9 cellular contexts compared by ENCODE assay signal in genomic region chr12:121894633-121895032, GRCh38. TPM values are rescaled to one million over a fixed set of nuclear protein-coding genes. Genes with fewer than 3 reads are reported as not detected.
DNase-seq lines count a peak whose midpoint lies in the region; ATAC-seq and TF ChIP-seq lines count a peak whose summit lies in the region.
"Had no signal": no experiment of that assay in that cellular context is flagged by ENCODE, and none has a peak within 500 bp of the region (broad histone marks: within the 10 kb centered on the region; RNA-seq: fewer than 3 reads in every experiment).

No MANE protein-coding gene starts in this region.

- ATAC-seq in GM18907 (IDR thresholded peaks at IDR 0.05; ENCODE audit: unreplicated experiment) (no peak), HG03520 (IDR thresholded peaks at IDR 0.05; ENCODE audit: unreplicated experiment) (no peak)

- no peak overlapping the region for H2BK15ac ChIP-seq in mesenchymal stem cell (ENCODE audit: low read depth, poor library complexity, severe bottlenecking)

- H4K91ac ChIP-seq in mesenchymal stem cell (ENCODE audit: low read length) = no peak overlapping the region

- no peak overlapping the region for H3K18ac ChIP-seq in mesenchymal stem cell (ENCODE audit: low read depth in 1 of 2, low read length in 2 of 2)

- no peak overlapping the region for H3K4ac ChIP-seq in mesenchymal stem cell (ENCODE audit: low read depth in 1 of 2, low read length in 2 of 2)

- peaks cover 33% of the 10 kb centered on the region for H3K36me3 ChIP-seq in HUES48 (ENCODE audit: control insufficient read depth, insufficient read depth, low read length)
- peaks cover 44 to 61% of the 10 kb centered on the region in 2 experiments for H3K36me3 ChIP-seq in mesenchymal stem cell (ENCODE audit: control insufficient read depth in 1 of 2, insufficient read depth in 2 of 2, low read depth in 1 of 2, low read length in 2 of 2)

- no peak overlapping the region for H2BK120ac ChIP-seq in mesenchymal stem cell (ENCODE audit: low read depth, low read length)

- H3K9ac ChIP-seq in HUES48 (ENCODE audit: low read depth, low read length) = no peak overlapping the region
- H3K9ac ChIP-seq in mesenchymal stem cell (ENCODE audit: low read length) = peak overlapping the region; percentile 81

- no peak overlapping the region for H3K23ac ChIP-seq in mesenchymal stem cell (ENCODE audit: low read length in 2 of 2)

- H3K27me3 ChIP-seq in HUES48 (ENCODE audit: control insufficient read depth, insufficient read depth, low read length) (peaks cover 6% of the 10 kb centered on the region), mesenchymal stem cell (ENCODE audit: control insufficient read depth in 1 of 2, insufficient read depth in 1 of 2, low read length in 2 of 2) (no peaks in the 10 kb centered on the region)
- H3K27me3 ChIP-seq: thyroid gland had no signal

- H3K14ac ChIP-seq in mesenchymal stem cell (ENCODE audit: low read length in 2 of 2) = no peak overlapping the region

- no peak overlapping the region for H2BK5ac ChIP-seq in mesenchymal stem cell (ENCODE audit: low read depth, low read length, poor library complexity, severe bottlenecking)

- no peak overlapping the region for H4K8ac ChIP-seq in mesenchymal stem cell (ENCODE audit: low read length)

- 78% methylated on average over 7 of the region's 7 CpGs for WGBS in mesenchymal stem cell

- DNase-seq in COR-L47 (lab: John Stamatoyannopoulos, UW) = peak; percentile 48
- DNase-seq in astrocyte of the cerebellum (ENCODE audit: low read depth) = peak; percentile 42
- DNase-seq in mesenchymal stem cell = peak; percentile 60
- no peak for DNase-seq in GM13976 (ENCODE audit: low spot score)
- DNase-seq in COLO668 (lab: John Stamatoyannopoulos, UW; ENCODE audit: unreplicated experiment) = no peak

- TF ChIP-seq CTCF in astrocyte of the cerebellum (IDR thresholded peaks at IDR 0.05; ENCODE audit: low read depth, low read length, missing control alignments) (peak; percentile 51), GM13976 (IDR thresholded peaks at IDR 0.05; ENCODE audit: borderline replicate concordance, control extremely low read depth, extremely low read depth, insufficient read depth, missing control alignments) (no peak)

- H3K4me1 ChIP-seq in HUES48 (ENCODE audit: control insufficient read depth, insufficient read depth, low read length) = peaks cover 12% of the 10 kb centered on the region
- peaks cover 20% of the 10 kb centered on the region for H3K4me1 ChIP-seq in mesenchymal stem cell (ENCODE audit: control insufficient read depth, insufficient read depth, low read depth, low read length)

- no peak overlapping the region for H3K4me3 ChIP-seq in HUES48 (ENCODE audit: low read depth, low read length)
- H3K4me3 ChIP-seq in astrocyte of the cerebellum (ENCODE audit: low read depth, low read length) = no peak overlapping the region
- peak overlapping the region in 1 of 2 experiments; percentile 56 for H3K4me3 ChIP-seq in mesenchymal stem cell (ENCODE audit: insufficient read depth in 1 of 2, low read depth in 1 of 2, low read length in 2 of 2)
- H3K4me3 ChIP-seq: thyroid gland had no signal

- no peak overlapping the region for H2AK5ac ChIP-seq in mesenchymal stem cell (ENCODE audit: low read length, severe bottlenecking)

- H3K27ac ChIP-seq in HUES48 (ENCODE audit: low read depth, low read length) (peak overlapping the region; percentile 66), mesenchymal stem cell (ENCODE audit: low read length, poor library complexity, severe bottlenecking) (no peak overlapping the region)

- in situ Hi-C loops in astrocyte of the cerebellum (cut with HindIII; ENCODE audit: low sequenced_read_pairs) = no loop called here
- in situ Hi-C loops in GM13976 (cut with MboI; ENCODE audit: low sequenced_read_pairs, unreplicated experiment) = no loop called here

- no peak overlapping the region for H3K4me2 ChIP-seq in mesenchymal stem cell (ENCODE audit: low read length, poor library complexity, severe bottlenecking)

- H2BK12ac ChIP-seq in mesenchymal stem cell (ENCODE audit: low read length in 2 of 2) = no peak overlapping the region

- H2AFZ ChIP-seq in mesenchymal stem cell (ENCODE audit: low read depth, low read length) = no peak overlapping the region

- no peaks in the 10 kb centered on the region for H3K9me3 ChIP-seq in HUES48 (ENCODE audit: control insufficient read depth, insufficient read depth, low read length)
- H3K9me3 ChIP-seq in mesenchymal stem cell (ENCODE audit: control insufficient read depth, low read length) = no peaks in the 10 kb centered on the region
- H3K9me3 ChIP-seq: thyroid gland had no signal

- H3K79me1 ChIP-seq in mesenchymal stem cell (replicated peaks; ENCODE audit: low read length, poor library complexity, severe bottlenecking) = peaks cover 29% of the 10 kb centered on the region

RNA-seq across cellular contexts. Expression of gene PSMD9, which starts 6.0 kb away (rescaled TPM):
- 55.2 TPM for polyA plus RNA-seq in mesenchymal stem cell (2013, experiment 1 of 2)
- 55.8 TPM for polyA plus RNA-seq in mesenchymal stem cell (2013, experiment 2 of 2)

RNA-seq across cellular contexts. Expression of gene CFAP251, which starts 23.8 kb away (rescaled TPM):
- 8.4 TPM for polyA plus RNA-seq in mesenchymal stem cell (2013, experiment 1 of 2)
- 8.4 TPM for polyA plus RNA-seq in mesenchymal stem cell (2013, experiment 2 of 2)

RNA-seq across cellular contexts. Expression of gene HPD, which starts 36.0 kb away (rescaled TPM):
- polyA plus RNA-seq in mesenchymal stem cell (2013, experiment 1 of 2) = 0.48 TPM
- 0.47 TPM for polyA plus RNA-seq in mesenchymal stem cell (2013, experiment 2 of 2)

Comparison
In these comparisons a context has a peak if more than half of its experiments do, and no peak if none do; other contexts are left out.
1. DNase-seq: peak in COR-L47 (single experiment), astrocyte of the cerebellum (single experiment) and mesenchymal stem cell (single experiment); none in GM13976 (single experiment) and COLO668 (single experiment).